ENCODE assay signal across 6 cellular contexts in the genomic region with DNA sequence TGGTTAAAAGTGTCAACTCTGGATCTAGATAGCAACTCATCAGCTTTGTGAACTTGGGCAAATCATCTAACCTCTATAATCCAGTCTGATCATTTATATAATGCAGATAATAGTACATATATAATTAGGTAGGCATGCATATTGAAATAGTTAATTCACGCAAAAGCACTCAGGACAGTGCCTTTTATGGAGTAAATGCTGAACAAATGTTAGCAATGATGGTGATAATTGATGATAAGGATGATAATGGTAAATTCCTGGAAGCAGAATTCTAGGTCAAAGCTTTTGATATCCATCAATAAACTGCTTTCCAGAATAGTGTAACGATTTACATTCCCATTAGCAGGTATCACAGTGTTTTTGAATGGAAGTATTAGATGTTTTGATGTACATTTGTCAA. TPM values are rescaled to one million over a fixed set of nuclear protein-coding genes. Genes with fewer than 3 reads are reported as not detected.
"Had no signal": no experiment of that assay in that cellular context is flagged by ENCODE, and none has a peak within 500 bp of the region (broad histone marks: within the 10 kb centered on the region; RNA-seq: fewer than 3 reads in every experiment).

No MANE protein-coding gene starts in this region.

- H3K9me3 Mint-ChIP-seq: IgD-negative memory B cell had no signal

- DNase-seq: IMR-90, KBM-7 had no signal

- H3K27ac Mint-ChIP-seq: IgD-negative memory B cell had no signal

- ATAC-seq: HepG2, K562 had no signal

- H3K27me3 Mint-ChIP-seq: IgD-negative memory B cell had no signal

- H3K36me3 Mint-ChIP-seq: IgD-negative memory B cell had no signal

- H3K4me3 ChIP-seq: K562 had no signal

- H3K27ac ChIP-seq: HL-60 had no signal

- H3K4me3 Mint-ChIP-seq: IgD-negative memory B cell had no signal

- H3K4me1 Mint-ChIP-seq: IgD-negative memory B cell had no signal

RNA-seq across cellular contexts. Expression of a gene that starts 59.7 kb away (rescaled TPM):
- total RNA-seq: IMR-90 had no signal
- polyA plus RNA-seq: IgD-negative memory B cell had no signal
